Comparison of ENCODE assay signal across 8 cellular contexts in genomic region chr12:104303538-104304151, GRCh38. TPM values are rescaled to one million over a fixed set of nuclear protein-coding genes. Genes with fewer than 3 reads are reported as not detected.
DNase-seq lines count a peak whose midpoint lies in the region; ATAC-seq and TF ChIP-seq lines count a peak whose summit lies in the region.

EID3 (plus strand) TSS chr12:104303739; CDS start chr12:104303935, 196 bp downstream.

- ATAC-seq in Right ventricle myocardium superior (ENCODE audit: poor library complexity): peak; percentile 99

- TF ChIP-seq CTCF in RWPE1 (conservative IDR thresholded peaks at IDR 0.05; ENCODE audit: low read depth) (no peak), ovary (IDR thresholded peaks at IDR 0.05) (no peak), testis (IDR thresholded peaks at IDR 0.05) (no peak)

- intact Hi-C loops in Right ventricle myocardium superior (cut with DNase I): no loop called here
- intact Hi-C loops in ovary (cut with DNase I): loop anchor here in 1 of 4 donors (5.0 kb wide), 1 partner anchor 86 kb away; the partner anchor contains the start of gene TXNRD1
- intact Hi-C loops in testis (cut with DNase I; ENCODE audit: low total_unique reads): no loop called here

- no peak for TF ChIP-seq EP300 in ovary (IDR thresholded peaks at IDR 0.05)

- WGBS in ovary, 3 donors: 2 to 6% (median 5%) methylated on average over 60 to 63 of the region's 63 CpGs
- 7 to 24% methylated on average over 11 to 63 of the region's 63 CpGs for WGBS in testis, 2 donors

- peaks cover 8% of the 10 kb centered on the region for H3K4me1 ChIP-seq in ovary (ENCODE audit: insufficient read depth)
- peaks cover 28% of the 10 kb centered on the region for H3K4me1 ChIP-seq in testis

- no peak for TF ChIP-seq POLR2A in ovary (IDR thresholded peaks at IDR 0.05)
- no peak for TF ChIP-seq POLR2A in testis (IDR thresholded peaks at IDR 0.05)

- peak within 1 kb of the TSS; percentile 60 for H3K27ac ChIP-seq in RWPE1
- peak within 1 kb of the TSS; percentile 46 to 75 for H3K27ac ChIP-seq in ovary
- peak within 1 kb of the TSS; percentile 82 to 85 for H3K27ac ChIP-seq in testis

- DNase-seq in EL: peak; percentile 88
- peak; percentile 96 for DNase-seq in H7
- DNase-seq in RWPE1 (ENCODE audit: low spot score): peak; percentile 74
- peak; percentile 75 for DNase-seq in activated naive CD8-positive, alpha-beta T cell treated with anti-CD3 and anti-CD28 coated beads, Interleukin-2, amount 50 U/mL, for 16 hours (ENCODE audit: low read depth, low spot score)
- DNase-seq in Right ventricle myocardium superior: peak; percentile 95
- DNase-seq in ovary: peak; percentile 89 to 94 (median 91)
- peak; percentile 93 for DNase-seq in testis
- DNase-seq in NCI-H1436 (lab: John Stamatoyannopoulos, UW): no peak

- H3K4me3 ChIP-seq in H7 (ENCODE audit: insufficient read depth, low read depth, low read length): peak within 1 kb of the TSS; percentile 36
- H3K4me3 ChIP-seq in ovary: peak within 1 kb of the TSS; percentile 47
- peak within 1 kb of the TSS; percentile 55 to 61 for H3K4me3 ChIP-seq in testis

- CTCF ChIA-PET in RWPE1 (lab: Yijun Ruan, JAX): interaction anchor here (0.5 to 1.1 kb wide), 4 partner anchors 8 to 483 kb away, joined by 3 to 4 read pairs (median 4); no protein-coding TSS in a partner anchor

- POLR2A ChIA-PET in RWPE1 (lab: Yijun Ruan, JAX; ENCODE audit: low non-redundant PET): no interaction called here

- H3K36me3 ChIP-seq in H7 (replicated peaks; ENCODE audit: control insufficient read depth, insufficient read depth, low read length) (peaks cover 2% of the 10 kb centered on the region), ovary (no peaks in the 10 kb centered on the region), testis (ENCODE audit: low read depth, missing control alignments) (no peaks in the 10 kb centered on the region)

- H3K27me3 ChIP-seq in H7 (ENCODE audit: control insufficient read depth, insufficient read depth, low read length) (no peaks in the 10 kb centered on the region), ovary (no peaks in the 10 kb centered on the region), testis (no peaks in the 10 kb centered on the region)

- H3K9me3 ChIP-seq in ovary (no peaks in the 10 kb centered on the region), testis (no peaks in the 10 kb centered on the region)

RNA-seq across cellular contexts. Expression of gene EID3, which starts in this region (rescaled TPM):
- 1.3 and 3.1 TPM in 2 replicates for total RNA-seq in H7 (2014; rRNA removed; shearing (Covaris generic))
- 1.2 TPM for total RNA-seq in Right ventricle myocardium superior
- 10 to 100 TPM in 2 of 7 donors, 1 to 10 TPM in 5; 5.2 to 23.4 (median 7.3) TPM for total RNA-seq in ovary
- polyA plus RNA-seq in ovary: 1 to 10 TPM; 3.0 to 6.0 TPM
- total RNA-seq in testis: 10 to 100 TPM; 59.3 to 63.0 TPM
- 139 TPM for polyA plus RNA-seq in testis (ENCODE audit: insufficient read depth, low read depth, low replicate concordance)

Comparison
In these comparisons a context has a peak if more than half of its experiments do, and no peak if none do; other contexts are left out.
1. RNA of gene EID3 (polyA plus RNA-seq): 139 TPM in testis (single experiment); 3.0 to 6.0 TPM in ovary; every median in the first group is over 10 times any median in the second.
2. Peak in every context shown above with its lines, with median percentiles within 50 percentile points of each other: H3K4me3 ChIP-seq and H3K27ac ChIP-seq.